ENCODE assay signal across 1 cellular context in the genomic region with DNA sequence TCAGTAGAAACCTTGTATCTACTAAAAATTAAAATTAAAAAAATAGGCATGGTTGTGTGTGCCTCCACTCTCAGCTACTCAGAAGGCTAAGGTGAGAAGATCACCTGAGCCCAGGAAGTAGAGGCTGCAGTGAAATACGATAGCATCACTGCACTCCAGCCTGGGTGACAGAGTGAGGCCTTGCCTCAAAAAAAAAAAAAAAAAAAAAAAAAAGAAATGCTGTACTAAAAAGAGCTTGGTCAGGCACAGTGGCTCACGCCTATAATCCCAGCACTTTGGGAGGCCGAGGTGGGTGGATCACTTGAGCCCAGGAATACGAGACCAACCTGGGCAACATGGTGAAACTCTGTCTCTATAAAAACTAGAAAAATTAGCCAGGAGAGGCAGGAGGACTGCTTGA.
TF ChIP-seq lines count a peak whose summit lies in the region.

No MANE protein-coding gene starts in this region.

TF ChIP-seq in GM23338, 12 proteins besides CTCF, POLR2A, EP300 and RAD21 (continued from another document):
- TF ChIP-seq, protein P1, sequence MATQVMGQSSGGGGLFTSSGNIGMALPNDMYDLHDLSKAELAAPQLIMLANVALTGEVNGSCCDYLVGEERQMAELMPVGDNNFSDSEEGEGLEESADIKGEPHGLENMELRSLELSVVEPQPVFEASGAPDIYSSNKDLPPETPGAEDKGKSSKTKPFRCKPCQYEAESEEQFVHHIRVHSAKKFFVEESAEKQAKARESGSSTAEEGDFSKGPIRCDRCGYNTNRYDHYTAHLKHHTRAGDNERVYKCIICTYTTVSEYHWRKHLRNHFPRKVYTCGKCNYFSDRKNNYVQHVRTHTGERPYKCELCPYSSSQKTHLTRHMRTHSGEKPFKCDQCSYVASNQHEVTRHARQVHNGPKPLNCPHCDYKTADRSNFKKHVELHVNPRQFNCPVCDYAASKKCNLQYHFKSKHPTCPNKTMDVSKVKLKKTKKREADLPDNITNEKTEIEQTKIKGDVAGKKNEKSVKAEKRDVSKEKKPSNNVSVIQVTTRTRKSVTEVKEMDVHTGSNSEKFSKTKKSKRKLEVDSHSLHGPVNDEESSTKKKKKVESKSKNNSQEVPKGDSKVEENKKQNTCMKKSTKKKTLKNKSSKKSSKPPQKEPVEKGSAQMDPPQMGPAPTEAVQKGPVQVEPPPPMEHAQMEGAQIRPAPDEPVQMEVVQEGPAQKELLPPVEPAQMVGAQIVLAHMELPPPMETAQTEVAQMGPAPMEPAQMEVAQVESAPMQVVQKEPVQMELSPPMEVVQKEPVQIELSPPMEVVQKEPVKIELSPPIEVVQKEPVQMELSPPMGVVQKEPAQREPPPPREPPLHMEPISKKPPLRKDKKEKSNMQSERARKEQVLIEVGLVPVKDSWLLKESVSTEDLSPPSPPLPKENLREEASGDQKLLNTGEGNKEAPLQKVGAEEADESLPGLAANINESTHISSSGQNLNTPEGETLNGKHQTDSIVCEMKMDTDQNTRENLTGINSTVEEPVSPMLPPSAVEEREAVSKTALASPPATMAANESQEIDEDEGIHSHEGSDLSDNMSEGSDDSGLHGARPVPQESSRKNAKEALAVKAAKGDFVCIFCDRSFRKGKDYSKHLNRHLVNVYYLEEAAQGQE (IDR thresholded peaks at IDR 0.05; ENCODE audit: unreplicated experiment): no peak
- TF ChIP-seq EZH2phosphoT487 (IDR thresholded peaks at IDR 0.05; ENCODE audit: unreplicated experiment) (no peak), ZNF114 (CRISPR knock-in tag; IDR thresholded peaks at IDR 0.05) (no peak), STAT1 (IDR thresholded peaks at IDR 0.05; ENCODE audit: unreplicated experiment) (no peak), POLR2AphosphoS5 (IDR thresholded peaks at IDR 0.05; ENCODE audit: low read depth) (no peak)
- TF ChIP-seq, protein P2, sequence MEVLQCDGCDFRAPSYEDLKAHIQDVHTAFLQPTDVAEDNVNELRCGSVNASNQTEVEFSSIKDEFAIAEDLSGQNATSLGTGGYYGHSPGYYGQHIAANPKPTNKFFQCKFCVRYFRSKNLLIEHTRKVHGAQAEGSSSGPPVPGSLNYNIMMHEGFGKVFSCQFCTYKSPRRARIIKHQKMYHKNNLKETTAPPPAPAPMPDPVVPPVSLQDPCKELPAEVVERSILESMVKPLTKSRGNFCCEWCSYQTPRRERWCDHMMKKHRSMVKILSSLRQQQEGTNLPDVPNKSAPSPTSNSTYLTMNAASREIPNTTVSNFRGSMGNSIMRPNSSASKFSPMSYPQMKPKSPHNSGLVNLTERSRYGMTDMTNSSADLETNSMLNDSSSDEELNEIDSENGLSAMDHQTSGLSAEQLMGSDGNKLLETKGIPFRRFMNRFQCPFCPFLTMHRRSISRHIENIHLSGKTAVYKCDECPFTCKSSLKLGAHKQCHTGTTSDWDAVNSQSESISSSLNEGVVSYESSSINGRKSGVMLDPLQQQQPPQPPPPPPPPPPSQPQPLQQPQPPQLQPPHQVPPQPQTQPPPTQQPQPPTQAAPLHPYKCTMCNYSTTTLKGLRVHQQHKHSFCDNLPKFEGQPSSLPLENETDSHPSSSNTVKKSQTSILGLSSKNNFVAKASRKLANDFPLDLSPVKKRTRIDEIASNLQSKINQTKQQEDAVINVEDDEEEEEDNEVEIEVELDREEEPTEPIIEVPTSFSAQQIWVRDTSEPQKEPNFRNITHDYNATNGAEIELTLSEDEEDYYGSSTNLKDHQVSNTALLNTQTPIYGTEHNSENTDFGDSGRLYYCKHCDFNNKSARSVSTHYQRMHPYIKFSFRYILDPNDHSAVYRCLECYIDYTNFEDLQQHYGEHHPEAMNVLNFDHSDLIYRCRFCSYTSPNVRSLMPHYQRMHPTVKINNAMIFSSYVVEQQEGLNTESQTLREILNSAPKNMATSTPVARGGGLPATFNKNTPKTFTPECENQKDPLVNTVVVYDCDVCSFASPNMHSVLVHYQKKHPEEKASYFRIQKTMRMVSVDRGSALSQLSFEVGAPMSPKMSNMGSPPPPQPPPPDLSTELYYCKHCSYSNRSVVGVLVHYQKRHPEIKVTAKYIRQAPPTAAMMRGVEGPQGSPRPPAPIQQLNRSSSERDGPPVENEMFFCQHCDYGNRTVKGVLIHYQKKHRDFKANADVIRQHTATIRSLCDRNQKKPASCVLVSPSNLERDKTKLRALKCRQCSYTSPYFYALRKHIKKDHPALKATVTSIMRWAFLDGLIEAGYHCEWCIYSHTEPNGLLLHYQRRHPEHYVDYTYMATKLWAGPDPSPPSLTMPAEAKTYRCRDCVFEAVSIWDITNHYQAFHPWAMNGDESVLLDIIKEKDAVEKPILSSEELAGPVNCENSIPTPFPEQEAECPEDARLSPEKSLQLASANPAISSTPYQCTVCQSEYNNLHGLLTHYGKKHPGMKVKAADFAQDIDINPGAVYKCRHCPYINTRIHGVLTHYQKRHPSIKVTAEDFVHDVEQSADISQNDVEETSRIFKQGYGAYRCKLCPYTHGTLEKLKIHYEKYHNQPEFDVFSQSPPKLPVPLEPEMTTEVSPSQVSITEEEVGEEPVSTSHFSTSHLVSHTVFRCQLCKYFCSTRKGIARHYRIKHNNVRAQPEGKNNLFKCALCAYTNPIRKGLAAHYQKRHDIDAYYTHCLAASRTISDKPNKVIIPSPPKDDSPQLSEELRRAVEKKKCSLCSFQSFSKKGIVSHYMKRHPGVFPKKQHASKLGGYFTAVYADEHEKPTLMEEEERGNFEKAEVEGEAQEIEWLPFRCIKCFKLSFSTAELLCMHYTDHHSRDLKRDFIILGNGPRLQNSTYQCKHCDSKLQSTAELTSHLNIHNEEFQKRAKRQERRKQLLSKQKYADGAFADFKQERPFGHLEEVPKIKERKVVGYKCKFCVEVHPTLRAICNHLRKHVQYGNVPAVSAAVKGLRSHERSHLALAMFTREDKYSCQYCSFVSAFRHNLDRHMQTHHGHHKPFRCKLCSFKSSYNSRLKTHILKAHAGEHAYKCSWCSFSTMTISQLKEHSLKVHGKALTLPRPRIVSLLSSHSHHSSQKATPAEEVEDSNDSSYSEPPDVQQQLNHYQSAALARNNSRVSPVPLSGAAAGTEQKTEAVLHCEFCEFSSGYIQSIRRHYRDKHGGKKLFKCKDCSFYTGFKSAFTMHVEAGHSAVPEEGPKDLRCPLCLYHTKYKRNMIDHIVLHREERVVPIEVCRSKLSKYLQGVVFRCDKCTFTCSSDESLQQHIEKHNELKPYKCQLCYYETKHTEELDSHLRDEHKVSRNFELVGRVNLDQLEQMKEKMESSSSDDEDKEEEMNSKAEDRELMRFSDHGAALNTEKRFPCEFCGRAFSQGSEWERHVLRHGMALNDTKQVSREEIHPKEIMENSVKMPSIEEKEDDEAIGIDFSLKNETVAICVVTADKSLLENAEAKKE (CRISPR knock-in tag; IDR thresholded peaks at IDR 0.05): no peak
- TF ChIP-seq, protein P3, sequence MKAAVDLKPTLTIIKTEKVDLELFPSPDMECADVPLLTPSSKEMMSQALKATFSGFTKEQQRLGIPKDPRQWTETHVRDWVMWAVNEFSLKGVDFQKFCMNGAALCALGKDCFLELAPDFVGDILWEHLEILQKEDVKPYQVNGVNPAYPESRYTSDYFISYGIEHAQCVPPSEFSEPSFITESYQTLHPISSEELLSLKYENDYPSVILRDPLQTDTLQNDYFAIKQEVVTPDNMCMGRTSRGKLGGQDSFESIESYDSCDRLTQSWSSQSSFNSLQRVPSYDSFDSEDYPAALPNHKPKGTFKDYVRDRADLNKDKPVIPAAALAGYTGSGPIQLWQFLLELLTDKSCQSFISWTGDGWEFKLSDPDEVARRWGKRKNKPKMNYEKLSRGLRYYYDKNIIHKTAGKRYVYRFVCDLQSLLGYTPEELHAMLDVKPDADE (IDR thresholded peaks at IDR 0.05): no peak
